Comparison of ENCODE assay signal across 23 cellular contexts in genomic region chr16:628321-629061, GRCh38. TPM values are rescaled to one million over a fixed set of nuclear protein-coding genes. Genes with fewer than 3 reads are reported as not detected.
DNase-seq lines count a peak whose midpoint lies in the region; ATAC-seq and TF ChIP-seq lines count a peak whose summit lies in the region.
"Had no signal": no experiment of that assay in that cellular context is flagged by ENCODE, and none has a peak within 500 bp of the region (broad histone marks: within the 10 kb centered on the region; RNA-seq: fewer than 3 reads in every experiment).

No MANE protein-coding gene starts in this region.

- CTCF ChIA-PET in HCT116 (lab: Charles Lee), result no interaction called here

- POLR2A ChIA-PET in HCT116 (lab: Charles Lee), result no interaction called here

- H3K27me3 ChIP-seq in HCT116 (ENCODE audit: insufficient read depth, low read length) (no peaks in the 10 kb centered on the region), WERI-Rb-1 (ENCODE audit: insufficient read depth, low read depth, severe bottlenecking) (no peaks in the 10 kb centered on the region), lower lobe of right lung (ENCODE audit: low read depth) (no peaks in the 10 kb centered on the region)
- H3K27me3 ChIP-seq: pancreas, Peyer's patch, uterus had no signal

- no peak overlapping the region for H2AFZ ChIP-seq in HCT116 (ENCODE audit: low read depth, low read length, poor library complexity, severe bottlenecking)

- H3K27ac Mint-ChIP-seq in stimulated activated effector memory CD8-positive, alpha-beta T cell treated with anti-CD3 and anti-CD28 coated beads, Interleukin-12 subunit alpha, Interleukin-12 subunit beta, amount 100 ng/mL, for 72 hours, result peak overlapping the region; percentile 14
- H3K27ac Mint-ChIP-seq: activated B cell treated with CpG ODN at 0.5 μM for 24 hours; naive thymus-derived CD4-positive, alpha-beta T cell; T-helper 2 cell treated with Interferon-gamma antibody and Interleukin-4, amounts not matched to agents 5 μg/mL and 100 μg/mL, for 36 hours had no signal

- H3K4me1 ChIP-seq in HCT116 (ENCODE audit: control insufficient read depth in 1 of 2, insufficient read depth in 2 of 2, low read length in 2 of 2) (peaks cover 29 to 44% of the 10 kb centered on the region in 2 experiments), lower lobe of right lung (peaks cover 43% of the 10 kb centered on the region)

- TF ChIP-seq POLR2A in HCT116 (IDR thresholded peaks at IDR 0.05; ENCODE audit: borderline replicate concordance, extremely low read depth, insufficient read depth, insufficient read length), result no peak

- DNase-seq in HCT116 (ENCODE audit: low read depth, low spot score) (no peak), WERI-Rb-1 (no peak), lower lobe of right lung (no peak)
- no peak for DNase-seq in stimulated activated effector memory CD8-positive, alpha-beta T cell treated with anti-CD3 and anti-CD28 coated beads, Interleukin-12 subunit alpha, Interleukin-12 subunit beta, amount 100 ng/mL, for 72 hours (ENCODE audit: low spot score in 2 of 2)
- DNase-seq in activated CD4-positive, alpha-beta T cell treated with anti-CD3 and anti-CD28 coated beads for 4 hours, result no peak
- DNase-seq: activated B cell treated with CpG ODN at 0.5 μM for 24 hours; activated CD8-positive, alpha-beta memory T cell treated with anti-CD3 and anti-CD28 coated beads for 24 hours; activated naive CD4-positive, alpha-beta T cell treated with Interleukin-2 at 50 U/mL for 16 hours; activated T-cell treated with anti-CD3 and anti-CD28 coated beads, Interleukin-2, amount 50 U/mL, for 4 hours; DND-41; mesendoderm; naive thymus-derived CD4-positive, alpha-beta T cell; NCI-H1105 treated with DMSO at 0.1 percent for 48 hours; NCI-H2081 treated with DMSO at 0.1 percent for 48 hours; NCI-H446; Peyer's patch had no signal

- no peak overlapping the region for H3K9ac ChIP-seq in HCT116 (ENCODE audit: low read length)

- TF ChIP-seq CTCF in HCT116 (IDR thresholded peaks at IDR 0.05 in 2 of 3, conservative IDR thresholded peaks at IDR 0.05 in 1 of 3; ENCODE audit: borderline replicate concordance in 1 of 3, insufficient read depth in 1 of 3, low read depth in 2 of 3, low read length in 2 of 3), result no peak
- no peak for TF ChIP-seq CTCF in WERI-Rb-1 (IDR thresholded peaks at IDR 0.05; ENCODE audit: low read depth, low read length)
- no peak for TF ChIP-seq CTCF in lower lobe of right lung (IDR thresholded peaks at IDR 0.05)

- no peaks in the 10 kb centered on the region for H3K9me3 Mint-ChIP-seq in stimulated activated effector memory CD8-positive, alpha-beta T cell treated with anti-CD3 and anti-CD28 coated beads, Interleukin-12 subunit alpha, Interleukin-12 subunit beta, amount 100 ng/mL, for 72 hours
- H3K9me3 Mint-ChIP-seq: activated B cell treated with CpG ODN at 0.5 μM for 24 hours; activated T-cell treated with anti-CD3 and anti-CD28 coated beads, Interleukin-2, amount 50 U/mL, for 4 hours; CD8-positive, alpha-beta memory T cell; naive thymus-derived CD4-positive, alpha-beta T cell; T-helper 2 cell treated with Interferon-gamma antibody and Interleukin-4, amounts not matched to agents 5 μg/mL and 100 μg/mL, for 36 hours had no signal

- H4K20me1 ChIP-seq in HCT116 (ENCODE audit: insufficient read depth), result no peaks in the 10 kb centered on the region

- ATAC-seq in HCT116 (no peak), lower lobe of right lung (no peak), SK-N-SH treated with all-trans-retinoic acid at 6 μM for 48 hours (no peak), GM18519 (IDR thresholded peaks at IDR 0.05; ENCODE audit: low FRiP score, unreplicated experiment) (no peak)
- ATAC-seq in stimulated activated effector memory CD8-positive, alpha-beta T cell treated with anti-CD3 and anti-CD28 coated beads, Interleukin-12 subunit alpha, Interleukin-12 subunit beta, amount 100 ng/mL, for 72 hours, result peak; percentile 5
- ATAC-seq: activated T-cell treated with anti-CD3 and anti-CD28 coated beads, Interleukin-2, amount 50 U/mL, for 4 hours; naive thymus-derived CD4-positive, alpha-beta T cell had no signal

- no peak overlapping the region for H3K4me2 ChIP-seq in HCT116 (ENCODE audit: low read length)

- H3K4me3 ChIP-seq in HCT116 (replicated peaks in 1 of 2; ENCODE audit: low read depth in 1 of 2, low read length in 2 of 2) (no peak overlapping the region), WERI-Rb-1 (ENCODE audit: low read depth, low read length) (no peak overlapping the region), lower lobe of right lung (no peak overlapping the region)
- H3K4me3 ChIP-seq: coronary artery, pancreas, Peyer's patch, uterus had no signal

- H3K27ac ChIP-seq in HCT116 (ENCODE audit: low read depth, low read length), result peak overlapping the region; percentile 83; the same call in 1 of the 2 replicates
- peak overlapping the region; percentile 96 for H3K27ac ChIP-seq in WERI-Rb-1
- H3K27ac ChIP-seq in lower lobe of right lung, result peak overlapping the region; percentile 64
- H3K27ac ChIP-seq: coronary artery, pancreas, Peyer's patch had no signal

- no peaks in the 10 kb centered on the region for H3K36me3 ChIP-seq in HCT116 (ENCODE audit: control insufficient read depth in 1 of 2, insufficient read depth in 2 of 2, low read length in 2 of 2)
- peaks cover 45% of the 10 kb centered on the region for H3K36me3 ChIP-seq in WERI-Rb-1
- peaks cover 50% of the 10 kb centered on the region for H3K36me3 ChIP-seq in lower lobe of right lung
- H3K36me3 ChIP-seq: uterus had no signal

- H3K79me2 ChIP-seq in HCT116 (ENCODE audit: insufficient read depth, low read length), result no peaks in the 10 kb centered on the region

- no peaks in the 10 kb centered on the region for H3K9me2 ChIP-seq in HCT116 (ENCODE audit: insufficient read depth)

- RAD21 ChIA-PET in HCT116 (lab: Charles Lee; ENCODE audit: low non-redundant PET in 1 of 2, low total read pairs in 2 of 2, uncharacterized antibody in 2 of 2, unreplicated experiment in 2 of 2), result interaction anchor here in 1 of 2 experiments (0.9 kb wide), 1 partner anchor 40 kb away, joined by 3 read pairs; no protein-coding TSS in a partner anchor

- H3K36me3 Mint-ChIP-seq in stimulated activated effector memory CD8-positive, alpha-beta T cell treated with anti-CD3 and anti-CD28 coated beads, Interleukin-12 subunit alpha, Interleukin-12 subunit beta, amount 100 ng/mL, for 72 hours, result peaks cover 24% of the 10 kb centered on the region

- no peaks in the 10 kb centered on the region for H3K4me1 Mint-ChIP-seq in stimulated activated effector memory CD8-positive, alpha-beta T cell treated with anti-CD3 and anti-CD28 coated beads, Interleukin-12 subunit alpha, Interleukin-12 subunit beta, amount 100 ng/mL, for 72 hours
- H3K4me1 Mint-ChIP-seq: activated B cell treated with CpG ODN at 0.5 μM for 24 hours; CD8-positive, alpha-beta memory T cell; naive thymus-derived CD4-positive, alpha-beta T cell had no signal

- BruUV-seq in HCT116 (replicated peaks; lab: Mats Ljungman, UMichigan), result no TSS peak

- intact Hi-C loops in HCT116 (cut with micrococcal nuclease), result loop anchor here (5.0 kb wide), 1 partner anchor 36 kb away; the partner anchor contains the start of gene RAB40C
- intact Hi-C loops in lower lobe of right lung (cut with DNase I), result no loop called here

- no peak overlapping the region for H3K4me3 Mint-ChIP-seq in stimulated activated effector memory CD8-positive, alpha-beta T cell treated with anti-CD3 and anti-CD28 coated beads, Interleukin-12 subunit alpha, Interleukin-12 subunit beta, amount 100 ng/mL, for 72 hours
- H3K4me3 Mint-ChIP-seq: activated B cell treated with CpG ODN at 0.5 μM for 24 hours; activated T-cell treated with anti-CD3 and anti-CD28 coated beads, Interleukin-2, amount 50 U/mL, for 4 hours; CD8-positive, alpha-beta memory T cell; naive thymus-derived CD4-positive, alpha-beta T cell; T-helper 2 cell treated with Interferon-gamma antibody and Interleukin-4, amounts not matched to agents 5 μg/mL and 100 μg/mL, for 36 hours had no signal

- no peak for TF ChIP-seq RAD21 in HCT116 (IDR thresholded peaks at IDR 0.05; ENCODE audit: low read depth)

- no peaks in the 10 kb centered on the region for H3K9me3 ChIP-seq in HCT116 (ENCODE audit: control insufficient read depth in 1 of 2, insufficient read depth in 1 of 2, low read depth in 1 of 2, low read length in 2 of 2)
- H3K9me3 ChIP-seq in WERI-Rb-1 (ENCODE audit: severe bottlenecking), result no peaks in the 10 kb centered on the region
- no peaks in the 10 kb centered on the region for H3K9me3 ChIP-seq in lower lobe of right lung
- H3K9me3 ChIP-seq: pancreas, Peyer's patch, uterus had no signal

TF ChIP-seq in HCT116, 20 proteins besides CTCF, POLR2A, EP300 and RAD21:
- TF ChIP-seq POLR2AphosphoS5 (IDR thresholded peaks at IDR 0.05; ENCODE audit: low read depth, low read length), result 0 out of 2 replicates have a peak, but pooled peaks have one; percentile 11
- no peak for TF ChIP-seq TCF7L2 (IDR thresholded peaks at IDR 0.05; ENCODE audit: borderline replicate concordance, extremely low read depth, insufficient read depth, insufficient read length)

RNA-seq across cellular contexts. Expression of gene WFIKKN1, which starts 2.3 kb away (rescaled TPM):
- total RNA-seq in HCT116 (2021; ENCODE audit: unreplicated experiment) (0.47 TPM), lower lobe of right lung (1.2 TPM)
- polyA plus RNA-seq in HCT116 (2012), result 0.17 and 0.26 TPM in 2 replicates
- polyA plus RNA-seq: naive thymus-derived CD4-positive, alpha-beta T cell had no signal

RNA-seq across cellular contexts. Expression of gene METTL26, which starts 7.6 kb away (rescaled TPM):
- 85.7 TPM for total RNA-seq in HCT116 (2021; ENCODE audit: unreplicated experiment)
- polyA plus RNA-seq in HCT116 (2012), result 120 and 130 TPM in 2 replicates
- 63.1 TPM for total RNA-seq in lower lobe of right lung

RNA-seq across cellular contexts. Expression of gene MCRIP2, which starts 13.1 kb away (rescaled TPM):
- total RNA-seq in HCT116 (2021; ENCODE audit: unreplicated experiment), result 34.9 TPM
- polyA plus RNA-seq in HCT116 (2012), result 36.7 and 37.1 TPM in 2 replicates
- total RNA-seq in lower lobe of right lung, result 47.7 TPM

RNA-seq across cellular contexts. Expression of gene WDR90, which starts 20.7 kb away (rescaled TPM):
- total RNA-seq in HCT116 (2021; ENCODE audit: unreplicated experiment), result 73.7 TPM
- polyA plus RNA-seq in HCT116 (2012), result 45.4 and 47.6 TPM in 2 replicates
- 31.4 TPM for total RNA-seq in lower lobe of right lung

RNA-seq across cellular contexts. Expression of gene RAB40C, which starts 38.6 kb away (rescaled TPM):
- 14.1 TPM for total RNA-seq in HCT116 (2021; ENCODE audit: unreplicated experiment)
- 15.1 and 18.8 TPM in 2 replicates for polyA plus RNA-seq in HCT116 (2012)
- 40.1 TPM for total RNA-seq in lower lobe of right lung
